In the genomic region with DNA sequence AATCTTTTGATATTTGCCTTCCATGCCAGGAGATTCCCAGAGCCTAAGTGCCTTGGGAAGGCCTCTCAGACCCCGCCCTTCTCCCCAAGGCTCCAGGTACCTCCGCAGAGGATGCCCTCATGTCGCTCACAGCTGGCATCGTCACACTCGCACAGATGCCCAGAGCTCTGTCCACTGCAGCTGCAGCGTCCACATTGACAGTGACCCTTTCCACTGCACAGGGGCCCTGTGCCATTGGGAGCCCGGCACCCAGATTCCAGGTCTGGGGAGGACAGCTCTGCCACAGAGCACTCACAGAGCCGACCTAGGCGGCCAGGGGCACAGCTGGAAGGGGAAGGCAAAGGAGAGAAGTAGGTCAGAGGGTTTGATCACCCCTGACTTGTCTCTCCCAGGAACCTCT, we compare ENCODE assay signal across 23 cellular contexts. TPM values are rescaled to one million over a fixed set of nuclear protein-coding genes. Genes with fewer than 3 reads are reported as not detected.
DNase-seq lines count a peak whose midpoint lies in the region; ATAC-seq and TF ChIP-seq lines count a peak whose summit lies in the region.
"Had no signal": no experiment of that assay in that cellular context is flagged by ENCODE, and none has a peak within 500 bp of the region (broad histone marks: within the 10 kb centered on the region; RNA-seq: fewer than 3 reads in every experiment).

No MANE protein-coding gene starts in this region.

- ATAC-seq in activated T-cell treated with anti-CD3 and anti-CD28 coated beads, Interleukin-2, amount 50 U/mL, for 4 hours, result no peak
- ATAC-seq in CD8-positive, alpha-beta T cell, result no peak
- no peak for ATAC-seq in esophagus mucosa

- peak overlapping the region; percentile 84 for H3K27ac Mint-ChIP-seq in activated T-cell treated with anti-CD3 and anti-CD28 coated beads, Interleukin-2, amount 50 U/mL, for 24 hours
- H3K27ac Mint-ChIP-seq in CD8-positive, alpha-beta T cell, result peak overlapping the region; percentile 32
- H3K27ac Mint-ChIP-seq in activated T-helper 2 cell treated with anti-CD3 and anti-CD28 coated beads, Interferon-gamma antibody, Interleukin-2, Interleukin-4, amounts not matched to agents 10 μg/mL and 5 μg/mL and 100 μg/mL, durations not matched to agents 14 hours and 24 hours and 36 hours, result peak overlapping the region; percentile 62
- peak overlapping the region; percentile 25 for H3K27ac Mint-ChIP-seq in nephron progenitor cell

- H3K36me3 Mint-ChIP-seq in activated T-cell treated with anti-CD3 and anti-CD28 coated beads, Interleukin-2, amount 50 U/mL, for 24 hours (ENCODE audit: low read depth), result peaks cover 93% of the 10 kb centered on the region
- H3K36me3 Mint-ChIP-seq in activated T-cell treated with anti-CD3 and anti-CD28 coated beads, Interleukin-2, amount 50 U/mL, for 4 hours (ENCODE audit: insufficient read depth), result peaks cover 35% of the 10 kb centered on the region
- H3K36me3 Mint-ChIP-seq in CD8-positive, alpha-beta T cell, result peaks cover 92% of the 10 kb centered on the region
- H3K36me3 Mint-ChIP-seq in activated T-helper 2 cell treated with anti-CD3 and anti-CD28 coated beads, Interferon-gamma antibody, Interleukin-2, Interleukin-4, amounts not matched to agents 10 μg/mL and 5 μg/mL and 100 μg/mL, durations not matched to agents 14 hours and 24 hours and 36 hours (ENCODE audit: low read depth), result peaks cover 85% of the 10 kb centered on the region
- H3K36me3 Mint-ChIP-seq in nephron progenitor cell (ENCODE audit: low read depth), result peaks cover 3% of the 10 kb centered on the region

- no peak overlapping the region for H3K4me3 ChIP-seq in CD8-positive, alpha-beta T cell (ENCODE audit: low read depth, low read length)
- H3K4me3 ChIP-seq: BLaER1 treated with 17β-estradiol and CSF1 and Interleukin-3, amounts not matched to agents 10 nM and 100 nM; HAP-1; spleen; testis had no signal

- H3K9me3 ChIP-seq in CD8-positive, alpha-beta T cell (ENCODE audit: low read length), result no peaks in the 10 kb centered on the region
- H3K9me3 ChIP-seq: BLaER1 treated with 17β-estradiol and CSF1 and Interleukin-3, amounts not matched to agents 10 nM and 100 nM; HAP-1; SK-N-SH; spleen; testis had no signal

- no peaks in the 10 kb centered on the region for H3K27me3 ChIP-seq in CD8-positive, alpha-beta T cell (ENCODE audit: insufficient read depth, low read length)
- H3K27me3 ChIP-seq: BLaER1 treated with 17β-estradiol and CSF1 and Interleukin-3, amounts not matched to agents 10 nM and 100 nM; brain microvascular endothelial cell; spleen; testis had no signal

- H3K36me3 ChIP-seq in CD8-positive, alpha-beta T cell (ENCODE audit: insufficient read depth, low read length), result peaks cover 72% of the 10 kb centered on the region

- intact Hi-C loops in CD8-positive, alpha-beta T cell (cut with DNase I, micrococcal nuclease), result no loop called here
- intact Hi-C loops in activated T-helper 2 cell treated with anti-CD3 and anti-CD28 coated beads, Interferon-gamma antibody, Interleukin-2, Interleukin-4, amounts not matched to agents 10 μg/mL and 5 μg/mL and 100 μg/mL, durations not matched to agents 14 hours and 24 hours and 36 hours (cut with micrococcal nuclease), result no loop called here

- no peaks in the 10 kb centered on the region for H3K9me3 Mint-ChIP-seq in activated T-cell treated with anti-CD3 and anti-CD28 coated beads, Interleukin-2, amount 50 U/mL, for 24 hours
- H3K9me3 Mint-ChIP-seq in activated T-cell treated with anti-CD3 and anti-CD28 coated beads, Interleukin-2, amount 50 U/mL, for 4 hours, result no peaks in the 10 kb centered on the region
- no peaks in the 10 kb centered on the region for H3K9me3 Mint-ChIP-seq in CD8-positive, alpha-beta T cell
- no peaks in the 10 kb centered on the region for H3K9me3 Mint-ChIP-seq in activated T-helper 2 cell treated with anti-CD3 and anti-CD28 coated beads, Interferon-gamma antibody, Interleukin-2, Interleukin-4, amounts not matched to agents 10 μg/mL and 5 μg/mL and 100 μg/mL, durations not matched to agents 14 hours and 24 hours and 36 hours
- no peaks in the 10 kb centered on the region for H3K9me3 Mint-ChIP-seq in nephron progenitor cell
- H3K9me3 Mint-ChIP-seq: activated CD4-positive, alpha-beta memory T cell treated with anti-CD3 and anti-CD28 coated beads, Interleukin-2, amount 10 ng/mL, durations not matched to agents 7 days and 5 days had no signal

- no peak overlapping the region for H3K27ac ChIP-seq in CD8-positive, alpha-beta T cell (ENCODE audit: low read depth, low read length)
- H3K27ac ChIP-seq: BLaER1 treated with 17β-estradiol and CSF1 and Interleukin-3, amounts not matched to agents 10 nM and 100 nM; brain microvascular endothelial cell; spleen; testis had no signal

- H3K4me1 ChIP-seq in CD8-positive, alpha-beta T cell (ENCODE audit: insufficient read depth, low read length), result peaks cover 28% of the 10 kb centered on the region
- H3K4me1 ChIP-seq: HAP-1 had no signal

- CTCF ChIA-PET in CD8-positive, alpha-beta T cell (lab: Charles Lee), result interaction anchor here (0.7 to 5.2 kb wide), 6 partner anchors 9 to 127 kb away, joined by 3 to 40 read pairs (median 6); a partner anchor contains a TSS

- no peak for DNase-seq in activated T-cell treated with anti-CD3 and anti-CD28 coated beads, Interleukin-2, amount 50 U/mL, for 24 hours
- DNase-seq in activated T-cell treated with anti-CD3 and anti-CD28 coated beads, Interleukin-2, amount 50 U/mL, for 4 hours, result no peak
- DNase-seq in CD8-positive, alpha-beta T cell, result no peak
- no peak for DNase-seq in activated T-helper 2 cell treated with anti-CD3 and anti-CD28 coated beads, Interferon-gamma antibody, Interleukin-2, Interleukin-4, amounts not matched to agents 10 μg/mL and 5 μg/mL and 100 μg/mL, durations not matched to agents 14 hours and 24 hours and 36 hours (ENCODE audit: low spot score)
- DNase-seq in nephron progenitor cell (no peak), NAMALWA (ENCODE audit: low spot score) (no peak), NCI-H345 (lab: John Stamatoyannopoulos, UW) (no peak)
- DNase-seq: activated CD4-positive, alpha-beta memory T cell treated with anti-CD3 and anti-CD28 coated beads, Interleukin-2, amount 10 ng/mL, durations not matched to agents 7 days and 5 days; brain microvascular endothelial cell; effector CD8-positive, alpha-beta T cell; foreskin melanocyte; NCI-H2029 treated with DMSO at 0.1 percent for 48 hours; NCI-H774; RPMI8226; SK-N-SH; spleen; stimulated activated CD4-positive, alpha-beta T cell treated with anti-CD3 and anti-CD28 coated beads, Interleukin-4, amount 100 ng/mL, for 1 hour; stimulated activated naive CD4-positive, alpha-beta T cell; T1000; testis had no signal

- TF ChIP-seq CTCF in CD8-positive, alpha-beta T cell (IDR thresholded peaks at IDR 0.05), result no peak
- TF ChIP-seq CTCF in nephron progenitor cell (IDR thresholded peaks at IDR 0.05), result no peak

- H3K27me3 Mint-ChIP-seq in activated T-cell treated with anti-CD3 and anti-CD28 coated beads, Interleukin-2, amount 50 U/mL, for 24 hours, result no peaks in the 10 kb centered on the region
- H3K27me3 Mint-ChIP-seq in activated T-cell treated with anti-CD3 and anti-CD28 coated beads, Interleukin-2, amount 50 U/mL, for 4 hours (ENCODE audit: low read depth), result no peaks in the 10 kb centered on the region
- H3K27me3 Mint-ChIP-seq in CD8-positive, alpha-beta T cell (ENCODE audit: low read depth), result no peaks in the 10 kb centered on the region
- H3K27me3 Mint-ChIP-seq in activated T-helper 2 cell treated with anti-CD3 and anti-CD28 coated beads, Interferon-gamma antibody, Interleukin-2, Interleukin-4, amounts not matched to agents 10 μg/mL and 5 μg/mL and 100 μg/mL, durations not matched to agents 14 hours and 24 hours and 36 hours (ENCODE audit: low read depth), result no peaks in the 10 kb centered on the region
- H3K27me3 Mint-ChIP-seq in nephron progenitor cell (ENCODE audit: low read depth, poor library complexity), result peaks cover 22% of the 10 kb centered on the region
- H3K27me3 Mint-ChIP-seq: activated CD4-positive, alpha-beta memory T cell treated with anti-CD3 and anti-CD28 coated beads, Interleukin-2, amount 10 ng/mL, durations not matched to agents 7 days and 5 days had no signal

- POLR2A ChIA-PET in CD8-positive, alpha-beta T cell (lab: Charles Lee), result interaction anchor here (1.2 to 3.9 kb wide), 3 partner anchors 8 to 33 kb away, joined by 3 to 34 read pairs (median 6); partner anchors contain the start of genes CSAD and ZNF740

- no peak overlapping the region for H3K4me3 Mint-ChIP-seq in activated T-cell treated with anti-CD3 and anti-CD28 coated beads, Interleukin-2, amount 50 U/mL, for 24 hours
- no peak overlapping the region for H3K4me3 Mint-ChIP-seq in activated T-cell treated with anti-CD3 and anti-CD28 coated beads, Interleukin-2, amount 50 U/mL, for 4 hours
- no peak overlapping the region for H3K4me3 Mint-ChIP-seq in CD8-positive, alpha-beta T cell
- H3K4me3 Mint-ChIP-seq in activated T-helper 2 cell treated with anti-CD3 and anti-CD28 coated beads, Interferon-gamma antibody, Interleukin-2, Interleukin-4, amounts not matched to agents 10 μg/mL and 5 μg/mL and 100 μg/mL, durations not matched to agents 14 hours and 24 hours and 36 hours (ENCODE audit: low read depth), result no peak overlapping the region
- H3K4me3 Mint-ChIP-seq in nephron progenitor cell, result no peak overlapping the region
- H3K4me3 Mint-ChIP-seq: activated CD4-positive, alpha-beta memory T cell treated with anti-CD3 and anti-CD28 coated beads, Interleukin-2, amount 10 ng/mL, durations not matched to agents 7 days and 5 days had no signal

- peaks cover 39% of the 10 kb centered on the region for H3K4me1 Mint-ChIP-seq in activated T-cell treated with anti-CD3 and anti-CD28 coated beads, Interleukin-2, amount 50 U/mL, for 24 hours (ENCODE audit: low read depth)
- H3K4me1 Mint-ChIP-seq in activated T-cell treated with anti-CD3 and anti-CD28 coated beads, Interleukin-2, amount 50 U/mL, for 4 hours (ENCODE audit: low read depth), result peaks cover 17% of the 10 kb centered on the region
- H3K4me1 Mint-ChIP-seq in CD8-positive, alpha-beta T cell (ENCODE audit: low read depth), result peaks cover 36% of the 10 kb centered on the region
- peaks cover 12% of the 10 kb centered on the region for H3K4me1 Mint-ChIP-seq in activated T-helper 2 cell treated with anti-CD3 and anti-CD28 coated beads, Interferon-gamma antibody, Interleukin-2, Interleukin-4, amounts not matched to agents 10 μg/mL and 5 μg/mL and 100 μg/mL, durations not matched to agents 14 hours and 24 hours and 36 hours (ENCODE audit: low read depth)
- H3K4me1 Mint-ChIP-seq in nephron progenitor cell, result no peaks in the 10 kb centered on the region

RNA-seq across cellular contexts. Expression of gene CSAD, which starts 12.3 kb away (rescaled TPM):
- 10 to 100 TPM in 1 of 3 donors, 1 to 10 TPM in 2; 8.0 to 10.6 (median 9.3) TPM for total RNA-seq in activated T-cell treated with anti-CD3 and anti-CD28 coated beads, Interleukin-2, amount 50 U/mL, for 4 hours
- 10 to 100 TPM; 28.0 to 29.6 TPM for total RNA-seq in CD8-positive, alpha-beta T cell
- total RNA-seq in activated T-helper 2 cell treated with anti-CD3 and anti-CD28 coated beads, Interferon-gamma antibody, Interleukin-2, Interleukin-4, amounts not matched to agents 10 μg/mL and 5 μg/mL and 100 μg/mL, durations not matched to agents 14 hours and 24 hours and 36 hours, result 20.2 TPM in 2 replicates
- total RNA-seq in esophagus mucosa, result 17.1 TPM

RNA-seq across cellular contexts. Expression of gene ZNF740, which starts 12.5 kb away (rescaled TPM):
- total RNA-seq in activated T-cell treated with anti-CD3 and anti-CD28 coated beads, Interleukin-2, amount 50 U/mL, for 4 hours, result 10 to 100 TPM; 29.7 to 41.5 (median 36.6) TPM
- total RNA-seq in CD8-positive, alpha-beta T cell, result 10 to 100 TPM; 24.8 to 24.9 TPM
- 44.9 and 45.5 TPM in 2 replicates for total RNA-seq in activated T-helper 2 cell treated with anti-CD3 and anti-CD28 coated beads, Interferon-gamma antibody, Interleukin-2, Interleukin-4, amounts not matched to agents 10 μg/mL and 5 μg/mL and 100 μg/mL, durations not matched to agents 14 hours and 24 hours and 36 hours
- total RNA-seq in esophagus mucosa, result 19.6 TPM

RNA-seq across cellular contexts. Expression of gene ITGB7, which starts 14.0 kb away (rescaled TPM):
- 100 to 1,000 TPM in 2 of 3 donors, 10 to 100 TPM in 1; 82.1 to 140 (median 124) TPM for total RNA-seq in activated T-cell treated with anti-CD3 and anti-CD28 coated beads, Interleukin-2, amount 50 U/mL, for 4 hours
- total RNA-seq in CD8-positive, alpha-beta T cell, result 100 to 1,000 TPM; 107 to 108 TPM
- 200 and 208 TPM in 2 replicates for total RNA-seq in activated T-helper 2 cell treated with anti-CD3 and anti-CD28 coated beads, Interferon-gamma antibody, Interleukin-2, Interleukin-4, amounts not matched to agents 10 μg/mL and 5 μg/mL and 100 μg/mL, durations not matched to agents 14 hours and 24 hours and 36 hours
- total RNA-seq in esophagus mucosa, result 7.0 TPM

RNA-seq across cellular contexts. Expression of gene RARG, which starts 39.0 kb away (rescaled TPM):
- total RNA-seq in activated T-cell treated with anti-CD3 and anti-CD28 coated beads, Interleukin-2, amount 50 U/mL, for 4 hours, result 10 to 100 TPM; 34.4 to 38.4 (median 38.0) TPM
- total RNA-seq in CD8-positive, alpha-beta T cell, result 10 to 100 TPM; 16.1 to 16.5 TPM
- 38.5 and 40.1 TPM in 2 replicates for total RNA-seq in activated T-helper 2 cell treated with anti-CD3 and anti-CD28 coated beads, Interferon-gamma antibody, Interleukin-2, Interleukin-4, amounts not matched to agents 10 μg/mL and 5 μg/mL and 100 μg/mL, durations not matched to agents 14 hours and 24 hours and 36 hours
- 168 TPM for total RNA-seq in esophagus mucosa

Comparison
In these comparisons a context has a peak if more than half of its experiments do, and no peak if none do; other contexts are left out.
1. H3K27ac Mint-ChIP-seq: peak in every context shown above with its lines; median percentile 84 in activated T-cell treated with anti-CD3 and anti-CD28 coated beads, Interleukin-2, amount 50 U/mL, for 24 hours; 62 in activated T-helper 2 cell treated with anti-CD3 and anti-CD28 coated beads, Interferon-gamma antibody, Interleukin-2, Interleukin-4, amounts not matched to agents 10 μg/mL and 5 μg/mL and 100 μg/mL, durations not matched to agents 14 hours and 24 hours and 36 hours; 32 in CD8-positive, alpha-beta T cell; 25 in nephron progenitor cell.
2. RNA of gene ITGB7, which starts 14.0 kb away (total RNA-seq): 200 to 208 TPM in activated T-helper 2 cell treated with anti-CD3 and anti-CD28 coated beads, Interferon-gamma antibody, Interleukin-2, Interleukin-4, amounts not matched to agents 10 μg/mL and 5 μg/mL and 100 μg/mL, durations not matched to agents 14 hours and 24 hours and 36 hours, 82.1 to 140 TPM in activated T-cell treated with anti-CD3 and anti-CD28 coated beads, Interleukin-2, amount 50 U/mL, for 4 hours and 107 to 108 TPM in CD8-positive, alpha-beta T cell; 7.0 TPM in esophagus mucosa (single experiment); every median in the first group is over 10 times any median in the second.